18 cellular contexts compared by ENCODE assay signal in the genomic region with DNA sequence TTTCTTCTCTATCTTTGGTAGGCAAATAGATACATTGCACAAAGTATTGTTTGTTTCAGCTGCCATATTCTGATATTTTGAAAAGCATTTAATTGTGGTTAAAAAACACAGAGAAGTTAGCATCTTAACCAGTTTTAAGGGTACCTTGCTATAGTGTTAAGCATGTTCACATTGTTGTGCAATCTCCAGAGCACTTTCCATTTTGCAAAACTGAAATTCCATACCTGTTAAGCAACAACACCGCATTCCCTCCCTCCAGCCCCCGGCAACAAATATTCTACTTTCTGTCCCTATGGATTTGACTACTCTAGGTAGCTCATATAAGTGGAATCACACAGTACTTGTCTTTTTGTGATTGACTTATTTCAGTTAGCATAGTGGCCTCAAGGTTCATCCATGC. TPM values are rescaled to one million over a fixed set of nuclear protein-coding genes. Genes with fewer than 3 reads are reported as not detected.
DNase-seq lines count a peak whose midpoint lies in the region; ATAC-seq, FAIRE-seq and TF ChIP-seq lines count a peak whose summit lies in the region.
"Had no signal": no experiment of that assay in that cellular context is flagged by ENCODE, and none has a peak within 500 bp of the region (broad histone marks: within the 10 kb centered on the region; RNA-seq: fewer than 3 reads in every experiment).

No MANE protein-coding gene starts in this region.

- ATAC-seq in HepG2 (no peak), right lobe of liver (no peak), K562 (no peak)
- ATAC-seq: GM23338, HCT116 had no signal

- H3K36me3 ChIP-seq in HepG2 (replicated peaks in 1 of 2; ENCODE audit: control insufficient read depth in 1 of 2, insufficient read depth in 2 of 2, low read length in 2 of 2) (no peaks in the 10 kb centered on the region), right lobe of liver (no peaks in the 10 kb centered on the region), K562 (ENCODE audit: control insufficient read depth, insufficient read depth, low read length) (no peaks in the 10 kb centered on the region), esophagus muscularis mucosa (no peaks in the 10 kb centered on the region), MG63 (no peaks in the 10 kb centered on the region)

- H3K27me3 ChIP-seq in HepG2 (ENCODE audit: control insufficient read depth in 1 of 2, insufficient read depth in 2 of 2, low read length in 2 of 2) (no peaks in the 10 kb centered on the region), right lobe of liver (no peaks in the 10 kb centered on the region), K562 (ENCODE audit: control insufficient read depth in 2 of 2, insufficient read depth in 2 of 2, low read length in 2 of 2) (no peaks in the 10 kb centered on the region), esophagus muscularis mucosa (no peaks in the 10 kb centered on the region), MG63 (no peaks in the 10 kb centered on the region)

- H3K27ac ChIP-seq in HepG2 (ENCODE audit: extremely low read length, insufficient read depth, low read length) (no peak overlapping the region), right lobe of liver (no peak overlapping the region), K562 (ENCODE audit: extremely low read depth, low read depth, low read length) (no peak overlapping the region), esophagus muscularis mucosa (replicated peaks in 1 of 4) (no peak overlapping the region)

- no peak overlapping the region for H3K9ac ChIP-seq in HepG2 (ENCODE audit: insufficient read depth, low read depth, low read length)
- H3K9ac ChIP-seq in K562 (ENCODE audit: insufficient read depth in 1 of 2, low read depth in 2 of 2, low read length in 2 of 2), result no peak overlapping the region

- FAIRE-seq in HepG2 (lab: Jason Lieb, UNC), result no peak
- FAIRE-seq in K562 (lab: Jason Lieb, UNC), result no peak
- FAIRE-seq: GM12891, GM19239 had no signal

- BruUV-seq in HepG2 (replicated peaks; lab: Mats Ljungman, UMichigan), result no TSS peak
- BruUV-seq in K562 (replicated peaks; lab: Mats Ljungman, UMichigan), result no TSS peak

- no peaks in the 10 kb centered on the region for H3K9me1 ChIP-seq in K562 (ENCODE audit: control insufficient read depth, insufficient read depth, low read length)

- WGBS in HepG2 (ENCODE audit: low lambda C conversion rate), result 13% methylated on average over 2 of the region's 2 CpGs
- WGBS in right lobe of liver (ENCODE audit: insufficient coverage, low coverage, low lambda C conversion rate, missing lambda C conversion rate), result 93% methylated on average over 2 of the region's 2 CpGs
- WGBS in K562 (ENCODE audit: insufficient coverage, low coverage, missing lambda C conversion rate), result 48% methylated on average over 2 of the region's 2 CpGs
- WGBS in esophagus muscularis mucosa, result 86% methylated on average over 2 of the region's 2 CpGs

- TF ChIP-seq RAD21 in HepG2 (CRISPR knock-in tag; IDR thresholded peaks at IDR 0.05) (no peak), K562 (CRISPR knock-in tag; conservative IDR thresholded peaks at IDR 0.05 in 1 of 2, IDR thresholded peaks at IDR 0.05 in 1 of 2) (no peak)

- POLR2A ChIA-PET in HepG2 (lab: Yijun Ruan, JAX), result no interaction called here
- POLR2A ChIA-PET in K562 (lab: Yijun Ruan, JAX), result no interaction called here

- H4K20me1 ChIP-seq in HepG2 (ENCODE audit: insufficient read depth, low read length), result no peaks in the 10 kb centered on the region
- no peaks in the 10 kb centered on the region for H4K20me1 ChIP-seq in K562 (replicated peaks; ENCODE audit: control insufficient read depth, insufficient read depth, low read length)

- TF ChIP-seq CTCF in HepG2 (CRISPR knock-in tag; IDR thresholded peaks at IDR 0.05) (no peak), right lobe of liver (IDR thresholded peaks at IDR 0.05) (no peak), K562 (IDR thresholded peaks at IDR 0.05 in 2 of 3, conservative IDR thresholded peaks at IDR 0.05 in 1 of 3; ENCODE audit: insufficient read depth in 2 of 3, low read depth in 1 of 3, low read length in 3 of 3) (no peak), esophagus muscularis mucosa (IDR thresholded peaks at IDR 0.05) (no peak)

- in situ Hi-C loops in HepG2 (cut with HindIII; ENCODE audit: extremely low pct_ligation_motif_present, low pct_unique_long_range_greater_than_20kb) (loop anchor here (10.0 kb wide), 1 partner anchor 248 kb away; no protein-coding TSS in a partner anchor), K562 (cut with MboI) (no loop called here)

- H3K4me2 ChIP-seq in HepG2 (ENCODE audit: low read depth, low read length) (no peak overlapping the region), K562 (ENCODE audit: insufficient read depth, low read length) (no peak overlapping the region)
- H3K4me2 ChIP-seq: GM23338 had no signal

- no peak for TF ChIP-seq POLR2A in HepG2 (IDR thresholded peaks at IDR 0.05; ENCODE audit: insufficient read depth in 1 of 2, low read depth in 2 of 2, low read length in 2 of 2)
- TF ChIP-seq POLR2A in right lobe of liver (IDR thresholded peaks at IDR 0.05), result no peak
- no peak for TF ChIP-seq POLR2A in K562 (conservative IDR thresholded peaks at IDR 0.05)
- no peak for TF ChIP-seq POLR2A in esophagus muscularis mucosa (IDR thresholded peaks at IDR 0.05; ENCODE audit: low read depth)

- no peak for TF ChIP-seq EP300 in HepG2 (IDR thresholded peaks at IDR 0.05; ENCODE audit: low read depth in 2 of 2, low read length in 2 of 2)
- no peak for TF ChIP-seq EP300 in HepG2 (CRISPR knock-in tag; IDR thresholded peaks at IDR 0.05; ENCODE audit: borderline replicate concordance)
- TF ChIP-seq EP300 in K562 (IDR thresholded peaks at IDR 0.05; ENCODE audit: low read length), result no peak
- no peak for TF ChIP-seq EP300 in esophagus muscularis mucosa (IDR thresholded peaks at IDR 0.05)

- H3K79me2 ChIP-seq in HepG2 (ENCODE audit: insufficient read depth, low read length) (no peaks in the 10 kb centered on the region), K562 (ENCODE audit: control insufficient read depth, insufficient read depth, low read length) (no peaks in the 10 kb centered on the region)

- H3K9me3 ChIP-seq in HepG2 (ENCODE audit: low read length) (no peaks in the 10 kb centered on the region), right lobe of liver (no peaks in the 10 kb centered on the region), K562 (replicated peaks; ENCODE audit: control insufficient read depth, insufficient read depth, low read depth, low read length) (no peaks in the 10 kb centered on the region), esophagus muscularis mucosa (no peaks in the 10 kb centered on the region), MG63 (no peaks in the 10 kb centered on the region)

- intact Hi-C loops in HepG2 (cut with micrococcal nuclease; ENCODE audit: unreplicated experiment) (loop anchor here (10.0 kb wide), 1 partner anchor 478 kb away; no protein-coding TSS in a partner anchor), right lobe of liver (cut with DNase I) (loop anchor here (10.0 kb wide), 1 partner anchor 128 kb away; no protein-coding TSS in a partner anchor), K562 (cut with micrococcal nuclease) (no loop called here), esophagus muscularis mucosa (cut with DNase I) (loop anchor here (10.0 kb wide), 1 partner anchor 478 kb away; no protein-coding TSS in a partner anchor)

- CTCF ChIA-PET in HepG2 (lab: Yijun Ruan, JAX; ENCODE audit: low intra/inter-chr PET ratio, low total read pairs) (interaction anchor here (4.1 kb wide), 1 partner anchor 132 kb away, joined by 39 read pairs; no protein-coding TSS in a partner anchor), K562 (lab: Yijun Ruan, JAX; ENCODE audit: low intra/inter-chr PET ratio) (no interaction called here)

- H2AFZ ChIP-seq in HepG2 (ENCODE audit: low read length), result no peak overlapping the region
- no peak overlapping the region for H2AFZ ChIP-seq in K562 (ENCODE audit: low read depth, low read length)
- H2AFZ ChIP-seq: GM23338 had no signal

- peaks cover 9% of the 10 kb centered on the region; the same call in 1 of the 2 replicates for H3K4me1 ChIP-seq in HepG2 (ENCODE audit: insufficient read depth, low read length)
- peaks cover 0 to 5% (median 0%) of the 10 kb centered on the region in 4 donors for H3K4me1 ChIP-seq in right lobe of liver
- no peaks in the 10 kb centered on the region for H3K4me1 ChIP-seq in K562 (replicated peaks in 1 of 2; ENCODE audit: control insufficient read depth in 2 of 2, insufficient read depth in 2 of 2, low read length in 2 of 2)
- H3K4me1 ChIP-seq in esophagus muscularis mucosa, result peaks cover 0 to 6% (median 4%) of the 10 kb centered on the region in 4 donors

- no peak for DNase-seq in HepG2 (ENCODE audit: low spot score)
- no peak for DNase-seq in right lobe of liver
- no peak for DNase-seq in K562 (ENCODE audit: extremely low read depth in 1 of 4, low spot score in 3 of 4)
- peak; percentile 4 for DNase-seq in esophagus muscularis mucosa (ENCODE audit: extremely low spot score)
- no peak for DNase-seq in MG63
- no peak for DNase-seq in activated CD8-positive, alpha-beta memory T cell treated with anti-CD3 and anti-CD28 coated beads, Interleukin-2, amount 50 U/mL, for 4 hours
- DNase-seq: C1 segment of cervical spinal cord; Calu3; CD4-positive, alpha-beta memory T cell; COR-L47; DMS53; DMS79 treated with DMSO at 0.1 percent for 48 hours; GF-D8; H9 had no signal

- H3K4me3 ChIP-seq in HepG2 (replicated peaks in 1 of 3; ENCODE audit: insufficient read depth in 1 of 3, low read depth in 2 of 3, low read length in 3 of 3) (no peak overlapping the region), right lobe of liver (no peak overlapping the region), K562 (no peak overlapping the region), esophagus muscularis mucosa (no peak overlapping the region), MG63 (no peak overlapping the region)
- H3K4me3 ChIP-seq: GM23338 had no signal

RNA-seq across cellular contexts. Expression of gene CNTF, which starts 33.9 kb away (rescaled TPM):
- total RNA-seq in HepG2 (2016; rRNA removed; fragmentation: Illumina TruSeq; extraction: Trizol) (1.5 and 2.3 TPM in 2 replicates), right lobe of liver (under 1 TPM; 0.37 to 0.87 (median 0.72) TPM), K562 (2014; rRNA removed) (1.2 and 1.7 TPM in 2 replicates), K562 (2014; rRNA removed; fragmentation: Illumina TruSeq; extraction: Trizol) (4.3 and 4.9 TPM in 2 replicates), K562 (2015; rRNA removed; fragmentation: Illumina TruSeq; extraction: Trizol) (4.6 and 5.0 TPM in 2 replicates), K562 (2021) (3.1 and 3.2 TPM in 2 replicates), esophagus muscularis mucosa (1 to 10 TPM; 1.3 to 2.5 (median 1.9) TPM)
- not detected in 2 replicates for total RNA-seq in HepG2 (2016; cell fraction: cytosol; rRNA removed; fragmentation: Illumina TruSeq; extraction: Trizol; ENCODE audit: low read depth)
- 1.2 and 3.0 TPM in 2 replicates for total RNA-seq in HepG2 (2016; cell fraction: insoluble cytoplasmic fraction; rRNA removed; fragmentation: Illumina TruSeq; extraction: Trizol)
- total RNA-seq in HepG2 (2016; cell fraction: membrane; rRNA removed; fragmentation: Illumina TruSeq; extraction: Trizol), result 0.59 and 0.71 TPM in 2 replicates
- total RNA-seq in HepG2 (2016; cell fraction: nucleus; rRNA removed; fragmentation: Illumina TruSeq; extraction: Trizol), result 9.6 and 10.8 TPM in 2 replicates
- polyA plus RNA-seq in HepG2 (2011; rRNA removed) (0.47 and 0.51 TPM in 2 replicates), K562 (2011; rRNA removed) (1.6 and 1.7 TPM in 2 replicates), K562 (2014; fragmentation: Illumina TruSeq; extraction: Trizol) (2.2 and 2.9 TPM in 2 replicates), K562 (2014; fragmentation: Nextera tagmentation; extraction: Ambion mirVana) (under 1 TPM; 0.17 to 0.71 TPM), K562 (2014; rRNA removed) (1.2 and 2.3 TPM in 2 replicates)
- 0.07 and 0.14 TPM in 2 replicates for polyA plus RNA-seq in HepG2 (2011; cell fraction: cytosol; rRNA removed)
- polyA plus RNA-seq in HepG2 (2011; cell fraction: nucleus; rRNA removed), result 2.1 and 2.4 TPM in 2 replicates
- polyA plus RNA-seq in HepG2 (2012), result 0.43 and 0.69 TPM in 2 replicates
- 0.10 and 0.24 TPM in 2 replicates for polyA plus RNA-seq in HepG2 (2016; cell fraction: cytosol; fragmentation: Illumina TruSeq; extraction: Trizol; ENCODE audit: low read depth)
- 0.83 and 1.1 TPM in 2 replicates for polyA plus RNA-seq in HepG2 (2016; cell fraction: insoluble cytoplasmic fraction; fragmentation: Illumina TruSeq; extraction: Trizol; ENCODE audit: low read depth)
- 0.34 and 0.45 TPM in 2 replicates for polyA plus RNA-seq in HepG2 (2016; cell fraction: membrane; fragmentation: Illumina TruSeq; extraction: Trizol; ENCODE audit: low read depth)
- 4.5 and 5.7 TPM in 2 replicates for polyA plus RNA-seq in HepG2 (2016; cell fraction: nucleus; fragmentation: Illumina TruSeq; extraction: Trizol; ENCODE audit: insufficient read depth, low read depth)
- 3.9 and 7.2 TPM in 2 replicates for polyA minus RNA-seq in HepG2 (2011; rRNA and poly(A)+ RNA removed; ENCODE audit: low replicate concordance)
- polyA minus RNA-seq in HepG2 (2011; cell fraction: cytosol; rRNA and poly(A)+ RNA removed), result not detected in 2 replicates
- 26.9 and 30.3 TPM in 2 replicates for polyA minus RNA-seq in HepG2 (2011; cell fraction: nucleus; rRNA and poly(A)+ RNA removed)
- 7.6 and 18.0 TPM in 2 replicates for total RNA-seq in K562 (2011; cell fraction: chromatin; rRNA removed; ENCODE audit: low replicate concordance)
- 4.8 and 6.6 TPM in 2 replicates for total RNA-seq in K562 (2011; cell fraction: nucleolus; rRNA removed)
- 15.2 and 24.6 TPM in 2 replicates for total RNA-seq in K562 (2011; cell fraction: nucleoplasm; rRNA removed)
- 0.40 and 0.68 TPM in 2 replicates for polyA plus RNA-seq in K562 (2011; cell fraction: cytosol; rRNA removed)
- polyA plus RNA-seq in K562 (2011; cell fraction: nucleus; rRNA removed), result 4.3 and 7.2 TPM in 2 replicates
- 1.6 and 2.0 TPM in 2 replicates for polyA plus RNA-seq in K562 (2012)
- 6.6 and 8.3 TPM in 2 replicates for polyA minus RNA-seq in K562 (2011; rRNA and poly(A)+ RNA removed)
- 0.57 TPM in 1 of 2 replicates, not detected in the other for polyA minus RNA-seq in K562 (2011; cell fraction: cytosol; rRNA and poly(A)+ RNA removed)
- polyA minus RNA-seq in K562 (2011; cell fraction: nucleus; rRNA and poly(A)+ RNA removed), result 15.8 and 28.9 TPM in 2 replicates
- 0.92 TPM in 1 of 2 replicates, not detected in the other for total RNA-seq in MG63 (2014; rRNA removed; shearing (Covaris generic); ENCODE audit: low replicate concordance)

Comparison
In these comparisons a context has a peak if more than half of its experiments do, and no peak if none do; other contexts are left out.
1. Of the 241 proteins assayed by ChIP-seq in both HepG2 and K562: peak only in HepG2: none; only in K562: none; in both: CEBPB; in neither: 239; mixed calls (peak in some experiments, not most) for 1.